Comparison of ENCODE assay signal across 9 cellular contexts in the genomic region with DNA sequence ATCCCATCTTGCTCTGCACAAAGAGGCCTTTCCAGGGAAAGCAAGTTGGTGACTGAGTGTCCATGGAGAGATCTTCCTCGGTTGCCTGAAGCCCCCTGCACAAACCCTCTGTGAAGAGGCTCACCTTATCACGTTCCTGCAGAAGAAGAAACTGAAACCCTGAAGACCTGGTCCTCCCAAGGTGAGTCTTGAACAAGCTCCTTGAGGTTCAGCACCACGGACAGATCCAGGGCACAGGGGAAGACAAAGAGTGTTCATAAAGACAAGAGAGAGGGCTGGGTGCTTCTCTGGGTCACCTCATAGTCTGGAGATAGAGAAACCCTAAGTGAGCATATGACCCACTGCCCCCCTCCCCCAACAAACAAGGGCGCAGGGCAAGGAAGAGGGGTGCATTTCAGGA. TPM values are rescaled to one million over a fixed set of nuclear protein-coding genes. Genes with fewer than 3 reads are reported as not detected.
DNase-seq lines count a peak whose midpoint lies in the region; ATAC-seq, FAIRE-seq and TF ChIP-seq lines count a peak whose summit lies in the region.
"Had no signal": no experiment of that assay in that cellular context is flagged by ENCODE, and none has a peak within 500 bp of the region (broad histone marks: within the 10 kb centered on the region; RNA-seq: fewer than 3 reads in every experiment).

No MANE protein-coding gene starts in this region.

- DNase-seq in DMS 273 (lab: John Stamatoyannopoulos, UW; ENCODE audit: unreplicated experiment) (peak; percentile 65), DMS 273 treated with DMSO at 0.1 percent for 48 hours (lab: John Stamatoyannopoulos, UW) (no peak), SK-N-DZ (ENCODE audit: low spot score) (peak; percentile 37), bronchial epithelial cell (ENCODE audit: low read depth) (peak; percentile 49), non-pigmented ciliary epithelial cell (ENCODE audit: low read depth) (peak; percentile 8), NCI-H1105 treated with DMSO at 0.1 percent for 48 hours (lab: John Stamatoyannopoulos, UW) (no peak)

- H3K36me3 ChIP-seq in bronchial epithelial cell (ENCODE audit: control insufficient read depth, insufficient read depth, low read length): no peaks in the 10 kb centered on the region

- TF ChIP-seq CTCF in bronchial epithelial cell (IDR thresholded peaks at IDR 0.05; ENCODE audit: insufficient read depth, low read length, severe bottlenecking): no peak

- no peak for FAIRE-seq in bronchial epithelial cell (lab: Jason Lieb, UNC)

- no peaks in the 10 kb centered on the region for H3K27me3 ChIP-seq in bronchial epithelial cell (ENCODE audit: control insufficient read depth, insufficient read depth, low read length)

- H3K4me3 ChIP-seq in bronchial epithelial cell (ENCODE audit: low read depth, low read length): no peak overlapping the region

- ATAC-seq in GM21526 (IDR thresholded peaks at IDR 0.05; ENCODE audit: low FRiP score, unreplicated experiment) (no peak), GM18907 (IDR thresholded peaks at IDR 0.05; ENCODE audit: unreplicated experiment) (no peak)

RNA-seq across cellular contexts. Expression of gene TBC1D21, which starts 21.7 kb away (rescaled TPM):
- polyA plus RNA-seq in SK-N-DZ (2014; cell fraction: cytosol; rRNA removed): not detected in 2 replicates
- not detected in 2 replicates for polyA plus RNA-seq in SK-N-DZ (2014; cell fraction: nucleus; rRNA removed)
- total RNA-seq in bronchial epithelial cell: not detected in 2 replicates
- total RNA-seq: mononuclear cell had no signal

Comparison
In these comparisons a context has a peak if more than half of its experiments do, and no peak if none do; other contexts are left out.
1. DNase-seq: peak in DMS 273 (single experiment), SK-N-DZ (single experiment), bronchial epithelial cell (single experiment) and non-pigmented ciliary epithelial cell (single experiment); none in DMS 273 treated with DMSO at 0.1 percent for 48 hours (single experiment) and NCI-H1105 treated with DMSO at 0.1 percent for 48 hours (single experiment).